Comparison of ENCODE assay signal across 19 cellular contexts in genomic region chr9:89768650-89769071, GRCh38.
"Had no signal": no experiment of that assay in that cellular context is flagged by ENCODE, and none has a peak within 500 bp of the region (broad histone marks: within the 10 kb centered on the region; RNA-seq: fewer than 3 reads in every experiment).

No MANE protein-coding gene starts in this region.

- ATAC-seq: activated CD4-positive, alpha-beta T cell treated with anti-CD3 and anti-CD28 coated beads for 36 hours; activated naive CD4-positive, alpha-beta T cell treated with anti-CD3 and anti-CD28 coated beads, Interleukin-2, amount 50 U/mL, for 72 hours; left lung; natural killer cell treated with Interleukin-12 subunit alpha and Interleukin-12 subunit beta and Interleukin-15 and Interleukin-18, amount 100 ng/mL, for 72 hours; psoas muscle; WTC11 had no signal

- H3K27me3 ChIP-seq: left lung, ovary had no signal

- H3K36me3 ChIP-seq: left lung, ovary had no signal

- H3K27ac ChIP-seq: left lung, ovary, psoas muscle, skin epidermis had no signal

- H3K27me3 Mint-ChIP-seq: activated CD4-positive, alpha-beta T cell treated with anti-CD3 and anti-CD28 coated beads for 36 hours had no signal

- H3K27ac Mint-ChIP-seq: activated CD4-positive, alpha-beta T cell treated with anti-CD3 and anti-CD28 coated beads for 36 hours; activated naive CD4-positive, alpha-beta T cell treated with anti-CD3 and anti-CD28 coated beads, Interleukin-2, amount 50 U/mL, for 72 hours; brain; natural killer cell treated with Interleukin-12 subunit alpha and Interleukin-12 subunit beta and Interleukin-15 and Interleukin-18, amount 100 ng/mL, for 72 hours; T-helper 1 cell treated with Interleukin-12 subunit alpha and Interleukin-12 subunit beta and Interleukin-4 antibody, amounts not matched to agents 30 μg/mL and 1 μg/mL, for 36 hours; WTC11 had no signal

- H3K4me3 Mint-ChIP-seq: activated CD4-positive, alpha-beta T cell treated with anti-CD3 and anti-CD28 coated beads for 36 hours; brain; natural killer cell treated with Interleukin-12 subunit alpha and Interleukin-12 subunit beta and Interleukin-15 and Interleukin-18, amount 100 ng/mL, for 72 hours; T-helper 1 cell treated with Interleukin-12 subunit alpha and Interleukin-12 subunit beta and Interleukin-4 antibody, amounts not matched to agents 30 μg/mL and 1 μg/mL, for 36 hours; WTC11 had no signal

- DNase-seq: activated CD4-positive, alpha-beta T cell treated with anti-CD3 and anti-CD28 coated beads for 36 hours; activated CD4-positive, alpha-beta T cell treated with anti-CD3 and anti-CD28 coated beads, Interleukin-2, amount 50 U/mL, for 4 hours; activated gamma-delta T cell; aorta; foreskin melanocyte; left lung; midbrain; ovary; right cardiac atrium; stimulated activated CD4-positive, alpha-beta T cell treated with anti-CD3 and anti-CD28 coated beads, Interleukin-15, amount 100 ng/mL, for 24 hours; stimulated activated naive CD4-positive, alpha-beta T cell; T1000 had no signal

- H3K9me3 Mint-ChIP-seq: activated naive CD4-positive, alpha-beta T cell treated with anti-CD3 and anti-CD28 coated beads, Interleukin-2, amount 50 U/mL, for 72 hours; natural killer cell treated with Interleukin-12 subunit alpha and Interleukin-12 subunit beta and Interleukin-15 and Interleukin-18, amount 100 ng/mL, for 72 hours; T-helper 1 cell treated with Interleukin-12 subunit alpha and Interleukin-12 subunit beta and Interleukin-4 antibody, amounts not matched to agents 30 μg/mL and 1 μg/mL, for 36 hours had no signal

- H3K4me1 Mint-ChIP-seq: activated CD4-positive, alpha-beta T cell treated with anti-CD3 and anti-CD28 coated beads for 36 hours; WTC11 had no signal

- H3K9me3 ChIP-seq: left lung, ovary, psoas muscle had no signal

- H3K36me3 Mint-ChIP-seq: activated naive CD4-positive, alpha-beta T cell treated with anti-CD3 and anti-CD28 coated beads, Interleukin-2, amount 50 U/mL, for 72 hours; brain; natural killer cell treated with Interleukin-12 subunit alpha and Interleukin-12 subunit beta and Interleukin-15 and Interleukin-18, amount 100 ng/mL, for 72 hours; WTC11 had no signal

- H3K4me3 ChIP-seq: left lung, ovary, psoas muscle, skin epidermis had no signal

- H3K4me1 ChIP-seq: psoas muscle had no signal
